In genomic region chrX:150688911-150689451, GRCh38 we compare ENCODE assay signal across 11 cellular contexts. TPM values are rescaled to one million over a fixed set of nuclear protein-coding genes. Genes with fewer than 3 reads are reported as not detected.
DNase-seq lines count a peak whose midpoint lies in the region; FAIRE-seq and TF ChIP-seq lines count a peak whose summit lies in the region.
"Had no signal": no experiment of that assay in that cellular context is flagged by ENCODE, and none has a peak within 500 bp of the region (broad histone marks: within the 10 kb centered on the region; RNA-seq: fewer than 3 reads in every experiment).

No MANE protein-coding gene starts in this region.

- POLR2A ChIA-PET in MCF 10A (lab: Yijun Ruan, JAX) = interaction anchor here (0.7 kb wide), 1 partner anchor 626 kb away, joined by 3 read pairs; no protein-coding TSS in a partner anchor

- DNase-seq in MCF 10A (ENCODE audit: unreplicated experiment) (peak; percentile 71), breast epithelium (ENCODE audit: low spot score in 2 of 2) (no peak), SJSA1 (ENCODE audit: low read depth in 1 of 2, low spot score in 2 of 2) (peak; percentile 80 to 89), fibroblast of mammary gland (ENCODE audit: low read depth) (peak; percentile 91), urothelium cell line (ENCODE audit: low spot score) (peak; percentile 44), NCI-H1694 (lab: John Stamatoyannopoulos, UW) (no peak), medulla oblongata (ENCODE audit: extremely low spot score) (no peak)
- no peak for DNase-seq in activated CD4-positive, alpha-beta T cell treated with anti-CD3 and anti-CD28 coated beads, Interleukin-2, amount 10 ng/mL, durations not matched to agents 24 days and 14 days
- DNase-seq: BE2C, SHP77 treated with DMSO at 0.1 percent for 48 hours had no signal

- H3K4me1 Mint-ChIP-seq in MCF 10A (ENCODE audit: insufficient read depth, unreplicated experiment) = no peaks in the 10 kb centered on the region
- H3K4me1 Mint-ChIP-seq in activated CD4-positive, alpha-beta T cell treated with anti-CD3 and anti-CD28 coated beads, Interleukin-2, amount 10 ng/mL, durations not matched to agents 24 days and 14 days = peaks cover 29% of the 10 kb centered on the region

- intact Hi-C loops in MCF 10A (cut with micrococcal nuclease) (no loop called here), breast epithelium (cut with DNase I; ENCODE audit: low total_unique reads) (loop anchor here (10.0 kb wide), 1 partner anchor 734 kb away; no protein-coding TSS in a partner anchor)
- intact Hi-C loops in activated CD4-positive, alpha-beta T cell treated with anti-CD3 and anti-CD28 coated beads, Interleukin-2, amount 10 ng/mL, durations not matched to agents 24 days and 14 days (cut with micrococcal nuclease) = no loop called here

- H3K27ac ChIP-seq in breast epithelium (no peak overlapping the region), SJSA1 (peak overlapping the region; percentile 81)

- no peak overlapping the region for H3K4me3 ChIP-seq in breast epithelium
- no peak overlapping the region for H3K4me3 ChIP-seq in SJSA1
- H3K4me3 ChIP-seq in fibroblast of mammary gland (ENCODE audit: control insufficient read depth, low read depth, low read length) = no peak overlapping the region

- H3K4me1 ChIP-seq in breast epithelium (no peaks in the 10 kb centered on the region), SJSA1 (replicated peaks) (peaks cover 26% of the 10 kb centered on the region)
- H3K4me1 ChIP-seq: BE2C had no signal

- H3K27ac Mint-ChIP-seq in MCF 10A (ENCODE audit: low read depth, unreplicated experiment) = peak overlapping the region; percentile 5
- H3K27ac Mint-ChIP-seq in activated CD4-positive, alpha-beta T cell treated with anti-CD3 and anti-CD28 coated beads, Interleukin-2, amount 10 ng/mL, durations not matched to agents 24 days and 14 days = no peak overlapping the region

- peaks cover 0 to 9% of the 10 kb centered on the region in 2 donors for H3K9me3 ChIP-seq in breast epithelium
- H3K9me3 ChIP-seq in SJSA1 (replicated peaks) = peaks cover 6% of the 10 kb centered on the region; the same call in 1 of the 2 replicates
- H3K9me3 ChIP-seq: BE2C had no signal

- peaks cover 0 to 6% of the 10 kb centered on the region in 2 donors for H3K27me3 ChIP-seq in breast epithelium
- no peaks in the 10 kb centered on the region for H3K27me3 ChIP-seq in SJSA1 (replicated peaks)
- H3K27me3 ChIP-seq: BE2C had no signal

- no peak for TF ChIP-seq POLR2A in breast epithelium (IDR thresholded peaks at IDR 0.05)

- no TSS peak for BruUV-seq in MCF 10A (replicated peaks; lab: Mats Ljungman, UMichigan)

- H3K36me3 ChIP-seq in breast epithelium (no peaks in the 10 kb centered on the region), SJSA1 (no peaks in the 10 kb centered on the region)
- H3K36me3 ChIP-seq: BE2C had no signal

- CTCF ChIA-PET in MCF 10A (lab: Yijun Ruan, JAX) = interaction anchor here (0.7 to 1.4 kb wide), 5 partner anchors 9 to 176 kb away, joined by 3 to 5 read pairs (median 3); no protein-coding TSS in a partner anchor

- TF ChIP-seq CTCF in MCF 10A (IDR thresholded peaks at IDR 0.05; ENCODE audit: unreplicated experiment) (no peak), breast epithelium (IDR thresholded peaks at IDR 0.05) (no peak), fibroblast of mammary gland (conservative IDR thresholded peaks at IDR 0.05; ENCODE audit: control insufficient read depth, insufficient read depth, low read depth, low read length) (no peak)

- H3K4me3 Mint-ChIP-seq in MCF 10A (ENCODE audit: unreplicated experiment) = no peak overlapping the region
- no peak overlapping the region for H3K4me3 Mint-ChIP-seq in activated CD4-positive, alpha-beta T cell treated with anti-CD3 and anti-CD28 coated beads, Interleukin-2, amount 10 ng/mL, durations not matched to agents 24 days and 14 days
- H3K4me3 Mint-ChIP-seq: neural crest cell had no signal

- no peak for FAIRE-seq in urothelium cell line (lab: Jason Lieb, UNC)

- H3K36me3 Mint-ChIP-seq in MCF 10A (ENCODE audit: insufficient read depth, unreplicated experiment) = peaks cover 11% of the 10 kb centered on the region
- H3K36me3 Mint-ChIP-seq in activated CD4-positive, alpha-beta T cell treated with anti-CD3 and anti-CD28 coated beads, Interleukin-2, amount 10 ng/mL, durations not matched to agents 24 days and 14 days (ENCODE audit: low read depth) = no peaks in the 10 kb centered on the region

- H3K27me3 Mint-ChIP-seq in MCF 10A (ENCODE audit: insufficient read depth, unreplicated experiment) = no peaks in the 10 kb centered on the region
- H3K27me3 Mint-ChIP-seq in activated CD4-positive, alpha-beta T cell treated with anti-CD3 and anti-CD28 coated beads, Interleukin-2, amount 10 ng/mL, durations not matched to agents 24 days and 14 days = no peaks in the 10 kb centered on the region

- peaks cover 8% of the 10 kb centered on the region for H3K9me3 Mint-ChIP-seq in MCF 10A (ENCODE audit: unreplicated experiment)
- H3K9me3 Mint-ChIP-seq in activated CD4-positive, alpha-beta T cell treated with anti-CD3 and anti-CD28 coated beads, Interleukin-2, amount 10 ng/mL, durations not matched to agents 24 days and 14 days = peaks cover 6% of the 10 kb centered on the region

RNA-seq across cellular contexts. Expression of gene MTMR1, which starts 4.2 kb away (rescaled TPM):
- 21.8 and 24.7 TPM in 2 replicates for total RNA-seq in MCF 10A (2022)
- 10 to 100 TPM; 13.6 to 35.6 (median 23.3) TPM for total RNA-seq in breast epithelium
- 17.0 and 17.5 TPM in 2 replicates for total RNA-seq in SJSA1 (2014; rRNA removed; shearing (Covaris generic))
- 30.6 and 34.5 TPM in 2 replicates for total RNA-seq in activated CD4-positive, alpha-beta T cell treated with anti-CD3 and anti-CD28 coated beads, Interleukin-2, amount 10 ng/mL, durations not matched to agents 24 days and 14 days

Comparison
In these comparisons a context has a peak if more than half of its experiments do, and no peak if none do; other contexts are left out.
1. DNase-seq: peak in MCF 10A (single experiment), SJSA1 (2 of 2), fibroblast of mammary gland (single experiment) and urothelium cell line (single experiment); none in breast epithelium (0 of 2), NCI-H1694 (single experiment), activated CD4-positive, alpha-beta T cell treated with anti-CD3 and anti-CD28 coated beads, Interleukin-2, amount 10 ng/mL, durations not matched to agents 24 days and 14 days (single experiment) and medulla oblongata (single experiment).